In genomic region chr10:75593690-75594556, GRCh38 we compare ENCODE assay signal across 1 cellular context.
A peak's percentile ranks its signal among the peaks of the same experiment; 100 is the strongest.
TF ChIP-seq lines count a peak whose summit lies in the region.

No MANE protein-coding gene starts in this region.

TF ChIP-seq in HEK293, 187 proteins besides CTCF, POLR2A, EP300 and RAD21 (continued from another document):
- TF ChIP-seq ZBTB26 (tag by site-specific recombination; optimal IDR thresholded peaks at IDR 0.05) (peak; percentile 9), PRDM1 (tag by site-specific recombination; IDR thresholded peaks at IDR 0.05) (no peak), ZBTB20 (tag by site-specific recombination; IDR thresholded peaks at IDR 0.05) (peak; percentile 78), ZNF626 (tag by site-specific recombination; IDR thresholded peaks at IDR 0.05) (no peak), ZBTB7A (tag by site-specific recombination; IDR thresholded peaks at IDR 0.05; ENCODE audit: low read depth) (no peak), SCRT2 (tag by site-specific recombination; IDR thresholded peaks at IDR 0.05) (peak; percentile 89), ZBTB17 (tag by site-specific recombination; IDR thresholded peaks at IDR 0.05) (peak; percentile 50; the same call in 1 of the 2 replicates), GLIS2 (tag by site-specific recombination; IDR thresholded peaks at IDR 0.05) (peak; percentile 32; the same call in 1 of the 2 replicates)
